ENCODE assay signal across 8 cellular contexts in genomic region chr19:55407625-55408319, GRCh38. TPM values are rescaled to one million over a fixed set of nuclear protein-coding genes. Genes with fewer than 3 reads are reported as not detected.
DNase-seq lines count a peak whose midpoint lies in the region; TF ChIP-seq lines count a peak whose summit lies in the region.

Gene UBE2S (minus strand): TSS chr19:55407788. CDS start chr19:55407589, 199 bp downstream.

- H3K4me2 ChIP-seq in neuronal stem cell (ENCODE audit: insufficient read depth, low read length, poor library complexity, severe bottlenecking): peak within 1 kb of the TSS; percentile 86

- H3K18ac ChIP-seq in neuronal stem cell (ENCODE audit: low read length): peak within 1 kb of the TSS; percentile 94

- DNase-seq in GF-D8 (lab: John Stamatoyannopoulos, UW) (peak; percentile 97), HEK293T (ENCODE audit: extremely low spot score) (peak; percentile 97), MV-4-11 (lab: John Stamatoyannopoulos, UW) (peak; percentile 100), SK-MEL-5 (ENCODE audit: low read depth, low spot score) (peak; percentile 99), foreskin melanocyte (peak; percentile 99), neuronal stem cell (ENCODE audit: low spot score) (peak; percentile 98), substantia nigra (lab: John Stamatoyannopoulos, UW) (peak; percentile 87 to 99 (median 98))
- peak; percentile 97 for DNase-seq in activated naive CD4-positive, alpha-beta T cell treated with Interleukin-2 at 50 U/mL for 16 hours

- H3K27me3 ChIP-seq in neuronal stem cell (ENCODE audit: control insufficient read depth in 3 of 3, insufficient read depth in 3 of 3, low read depth in 1 of 3, low read length in 3 of 3): no peaks in the 10 kb centered on the region

- peaks cover 19 to 20% of the 10 kb centered on the region in 2 donors for H3K4me1 ChIP-seq in neuronal stem cell (ENCODE audit: control insufficient read depth in 2 of 2, insufficient read depth in 1 of 2, low read depth in 1 of 2, low read length in 2 of 2)

- peak within 1 kb of the TSS; percentile 94 for H3K9ac ChIP-seq in neuronal stem cell (ENCODE audit: low read depth, low read length, poor library complexity)

- peak within 1 kb of the TSS; percentile 76 to 98 for H3K4me3 ChIP-seq in neuronal stem cell (ENCODE audit: low read length in 2 of 2)

- POLR2A ChIA-PET in HEK293T (lab: Yijun Ruan, JAX): interaction anchor here (0.5 to 3.8 kb wide), 29 partner anchors 12 to 261 kb away, joined by 3 to 72 read pairs (median 4); partner anchors contain the start of genes HSPBP1, ISOC2, KMT5C and PPP6R1

- no CpG with 5 or more reads among the region's 87 CpGs for WGBS in neuronal stem cell (ENCODE audit: extremely low coverage in 2 of 2, insufficient read length in 2 of 2, insufficient replicate concordance in 1 of 2), 2 donors

- CTCF ChIA-PET in HEK293T (lab: Yijun Ruan, JAX): interaction anchor here (1.0 kb wide), 1 partner anchor 60 kb away, joined by 3 read pairs; no protein-coding TSS in a partner anchor

- H4K8ac ChIP-seq in neuronal stem cell (ENCODE audit: low read depth, low read length): peak within 1 kb of the TSS; percentile 99

- H3K27ac ChIP-seq in neuronal stem cell (replicated peaks; ENCODE audit: low read length) (peak within 1 kb of the TSS; percentile 98), substantia nigra (ENCODE audit: low read depth, low read length, poor library complexity, severe bottlenecking) (peak within 1 kb of the TSS; percentile 98)

- H3K14ac ChIP-seq in neuronal stem cell (ENCODE audit: low read length): no peak within 1 kb of the TSS

- H2BK5ac ChIP-seq in neuronal stem cell (ENCODE audit: low read length): peak within 1 kb of the TSS; percentile 88

- peak within 1 kb of the TSS; percentile 90 for H4K91ac ChIP-seq in neuronal stem cell (ENCODE audit: low read depth, low read length, poor library complexity)

- peak within 1 kb of the TSS; percentile 28 for H3K4ac ChIP-seq in neuronal stem cell (ENCODE audit: low read length)

- peaks cover 30 to 38% of the 10 kb centered on the region in 2 donors for H3K36me3 ChIP-seq in neuronal stem cell (replicated peaks in 1 of 2; ENCODE audit: control insufficient read depth in 2 of 2, insufficient read depth in 2 of 2, low read length in 2 of 2)

- H2AK5ac ChIP-seq in neuronal stem cell (ENCODE audit: low read depth, low read length): peak within 1 kb of the TSS; percentile 95

- H3K23ac ChIP-seq in neuronal stem cell (ENCODE audit: low read depth, low read length, poor library complexity): peak within 1 kb of the TSS; percentile 98

- H2BK15ac ChIP-seq in neuronal stem cell (ENCODE audit: low read length): peak within 1 kb of the TSS; percentile 13

- H2AFZ ChIP-seq in neuronal stem cell (ENCODE audit: low read length): peak within 1 kb of the TSS; percentile 94

- H3K9me3 ChIP-seq in neuronal stem cell (replicated peaks in 1 of 2; ENCODE audit: control insufficient read depth in 2 of 2, insufficient read depth in 1 of 2, low read depth in 1 of 2, low read length in 2 of 2): peaks cover 5 to 19% of the 10 kb centered on the region in 2 donors

- peaks cover 9% of the 10 kb centered on the region for H3K79me1 ChIP-seq in neuronal stem cell (ENCODE audit: low read depth, low read length)

- in situ Hi-C loops in SK-MEL-5 (cut with HindIII; ENCODE audit: low pct_unique_long_range_greater_than_20kb, low sequenced_read_pairs): no loop called here

- no peak within 1 kb of the TSS for H2BK12ac ChIP-seq in neuronal stem cell (ENCODE audit: low read length)

- no peak within 1 kb of the TSS for H2BK120ac ChIP-seq in neuronal stem cell (ENCODE audit: low read depth, low read length)

TF ChIP-seq in HEK293T, 16 proteins besides CTCF, POLR2A, EP300 and RAD21:
- TF ChIP-seq ARNT (IDR thresholded peaks at IDR 0.05) (0 out of 2 replicates have a peak, but pooled peaks have one; percentile 30), TARDBP (IDR thresholded peaks at IDR 0.05) (no peak), L3MBTL2 (conservative IDR thresholded peaks at IDR 0.05) (peak; percentile 99), FOXA1 (IDR thresholded peaks at IDR 0.05) (no peak), ELF4 (IDR thresholded peaks at IDR 0.05) (peak; percentile 69; the same call in 1 of the 2 replicates), PKNOX1 (IDR thresholded peaks at IDR 0.05) (peak; percentile 98), HDGF (IDR thresholded peaks at IDR 0.05; ENCODE audit: borderline replicate concordance) (no peak), FOXM1 (IDR thresholded peaks at IDR 0.05; ENCODE audit: borderline replicate concordance) (peak; percentile 99), ZNF384 (IDR thresholded peaks at IDR 0.05) (no peak), LEF1 (IDR thresholded peaks at IDR 0.05; ENCODE audit: borderline replicate concordance) (peak; percentile 73; the same call in 1 of the 2 replicates)
TF ChIP-seq in HEK293T: peak in this region for 6.

RNA-seq across cellular contexts. Expression of gene UBE2S, which starts in this region (rescaled TPM):
- 269 and 276 TPM in 2 replicates for total RNA-seq in SK-MEL-5 (2014; rRNA removed; shearing (Covaris generic))
- 222 and 247 TPM in 2 replicates for polyA plus RNA-seq in SK-MEL-5 (2015; cell fraction: cytosol; rRNA removed)
- polyA plus RNA-seq in SK-MEL-5 (2015; cell fraction: nucleus; rRNA removed): 22.0 and 66.1 TPM in 2 replicates
- polyA plus RNA-seq in neuronal stem cell (2013, experiment 1 of 2): 344 TPM
- 342 TPM for polyA plus RNA-seq in neuronal stem cell (2013, experiment 2 of 2)

Comparison
In these comparisons a context has a peak if more than half of its experiments do, and no peak if none do; other contexts are left out.
1. Peak in every context shown above with its lines: DNase-seq, H3K4me3 ChIP-seq and H3K27ac ChIP-seq.